ENCODE assay signal across 1 cellular context in the genomic region with DNA sequence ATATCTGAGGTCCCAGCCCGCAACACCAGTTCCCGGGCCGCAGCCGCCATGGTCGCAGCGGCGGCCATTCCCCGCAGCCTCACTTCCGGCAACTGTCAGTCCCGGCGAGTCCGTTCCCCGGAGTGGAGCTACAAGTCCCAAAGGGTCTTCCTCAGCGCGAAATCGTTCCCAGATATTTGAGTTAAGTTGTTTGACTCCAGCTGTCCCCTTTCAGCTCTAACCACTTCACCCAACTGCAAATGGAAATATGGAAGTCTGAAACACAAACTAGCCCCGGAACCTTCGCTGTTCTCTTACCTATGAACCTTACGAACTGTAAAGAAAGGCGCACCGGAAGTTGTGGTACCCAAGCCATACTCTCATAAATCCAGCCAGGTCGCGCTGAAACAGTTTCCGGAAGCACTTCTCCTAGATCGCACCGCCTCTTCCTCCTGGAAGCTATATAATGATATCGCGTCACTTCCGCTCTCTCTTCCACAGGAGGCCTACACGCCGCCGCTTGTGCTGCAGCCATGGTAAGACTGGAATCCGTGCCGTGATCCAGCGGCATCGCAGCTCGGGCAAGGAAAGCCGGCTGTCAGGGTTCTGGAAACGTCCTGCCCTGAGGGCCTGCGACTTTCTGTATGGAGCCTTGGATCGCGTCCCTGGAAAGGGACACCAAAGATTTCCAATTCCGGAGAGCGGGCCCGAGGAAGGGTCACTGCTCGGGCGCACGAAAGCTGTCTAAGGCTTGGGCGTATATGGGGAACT.
A peak's percentile ranks its signal among the peaks of the same experiment; 100 is the strongest.
TF ChIP-seq lines count a peak whose summit lies in the region.

A gene (plus strand): TSS at position 468 of the 750 bp plus-strand sequence. CDS start 45 bp downstream, at position 513.
A gene with protein sequence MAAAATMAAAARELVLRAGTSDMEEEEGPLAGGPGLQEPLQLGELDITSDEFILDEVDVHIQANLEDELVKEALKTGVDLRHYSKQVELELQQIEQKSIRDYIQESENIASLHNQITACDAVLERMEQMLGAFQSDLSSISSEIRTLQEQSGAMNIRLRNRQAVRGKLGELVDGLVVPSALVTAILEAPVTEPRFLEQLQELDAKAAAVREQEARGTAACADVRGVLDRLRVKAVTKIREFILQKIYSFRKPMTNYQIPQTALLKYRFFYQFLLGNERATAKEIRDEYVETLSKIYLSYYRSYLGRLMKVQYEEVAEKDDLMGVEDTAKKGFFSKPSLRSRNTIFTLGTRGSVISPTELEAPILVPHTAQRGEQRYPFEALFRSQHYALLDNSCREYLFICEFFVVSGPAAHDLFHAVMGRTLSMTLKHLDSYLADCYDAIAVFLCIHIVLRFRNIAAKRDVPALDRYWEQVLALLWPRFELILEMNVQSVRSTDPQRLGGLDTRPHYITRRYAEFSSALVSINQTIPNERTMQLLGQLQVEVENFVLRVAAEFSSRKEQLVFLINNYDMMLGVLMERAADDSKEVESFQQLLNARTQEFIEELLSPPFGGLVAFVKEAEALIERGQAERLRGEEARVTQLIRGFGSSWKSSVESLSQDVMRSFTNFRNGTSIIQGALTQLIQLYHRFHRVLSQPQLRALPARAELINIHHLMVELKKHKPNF (minus strand): TSS at position 269 of the 750 bp plus-strand sequence. CDS start 201 bp downstream, at position 68.

TF ChIP-seq in H1, 55 proteins besides CTCF, POLR2A, EP300 and RAD21:
- TF ChIP-seq, protein P1, sequence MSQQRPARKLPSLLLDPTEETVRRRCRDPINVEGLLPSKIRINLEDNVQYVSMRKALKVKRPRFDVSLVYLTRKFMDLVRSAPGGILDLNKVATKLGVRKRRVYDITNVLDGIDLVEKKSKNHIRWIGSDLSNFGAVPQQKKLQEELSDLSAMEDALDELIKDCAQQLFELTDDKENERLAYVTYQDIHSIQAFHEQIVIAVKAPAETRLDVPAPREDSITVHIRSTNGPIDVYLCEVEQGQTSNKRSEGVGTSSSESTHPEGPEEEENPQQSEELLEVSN (IDR thresholded peaks at IDR 0.05), result peak; percentile 27; the same call in 1 of the 2 replicates
- TF ChIP-seq KDM5A (IDR thresholded peaks at IDR 0.05; ENCODE audit: low read length) (peak; percentile 94), EGR1 (IDR thresholded peaks at IDR 0.05; ENCODE audit: borderline replicate concordance, low read depth, low read length) (0 out of 2 replicates have a peak, but pooled peaks have one; percentile 7), MAFK (IDR thresholded peaks at IDR 0.05; ENCODE audit: low read depth, low read length) (no peak), SIX5 (IDR thresholded peaks at IDR 0.05; ENCODE audit: low read depth, low read length) (0 out of 2 replicates have a peak, but pooled peaks have one; percentile 18), KDM1A (IDR thresholded peaks at IDR 0.05; ENCODE audit: borderline replicate concordance, low read length) (no peak), SP1 (IDR thresholded peaks at IDR 0.05; ENCODE audit: low read depth, low read length) (peak; percentile 54; the same call in 1 of the 2 replicates), CREB1 (IDR thresholded peaks at IDR 0.05) (peak; percentile 91), SIN3A (conservative IDR thresholded peaks at IDR 0.05 in 1 of 2, IDR thresholded peaks at IDR 0.05 in 1 of 2; ENCODE audit: low read depth in 1 of 2, low read length in 2 of 2) (peak; percentile 32 to 74; a peak in 3 of 4 replicates), KDM4A (IDR thresholded peaks at IDR 0.05; ENCODE audit: low read depth, low read length, severe bottlenecking) (peak; percentile 88), CTBP2 (IDR thresholded peaks at IDR 0.05; ENCODE audit: borderline replicate concordance, insufficient read depth, insufficient read length, low read length) (peak; percentile 48), YY1 (IDR thresholded peaks at IDR 0.05; ENCODE audit: low read depth, low read length) (peak; percentile 98), PHF8 (conservative IDR thresholded peaks at IDR 0.05; ENCODE audit: low read depth, low read length) (peak; percentile 92), SRF (IDR thresholded peaks at IDR 0.05; ENCODE audit: low read depth, low read length) (no peak), SUZ12 (IDR thresholded peaks at IDR 0.05; ENCODE audit: low read length) (no peak), POLR2AphosphoS5 (IDR thresholded peaks at IDR 0.05; ENCODE audit: low read depth, low read length) (peak; percentile 99), GABPA (IDR thresholded peaks at IDR 0.05; ENCODE audit: borderline replicate concordance, insufficient read depth, low read length) (peak; percentile 93), SP2 (IDR thresholded peaks at IDR 0.05; ENCODE audit: low read length) (no peak), SP4 (IDR thresholded peaks at IDR 0.05; ENCODE audit: low read length) (0 out of 2 replicates have a peak, but pooled peaks have one; percentile 93), TBP (IDR thresholded peaks at IDR 0.05; ENCODE audit: low read depth, low read length) (peak; percentile 97), NANOG (IDR thresholded peaks at IDR 0.05; ENCODE audit: insufficient read depth, low read depth, low read length, poor library complexity, severe bottlenecking) (no peak), TAF7 (optimal IDR thresholded peaks at IDR 0.05; ENCODE audit: borderline replicate concordance, low read depth, low read length) (peak; percentile 95), BCL11A (IDR thresholded peaks at IDR 0.05; ENCODE audit: low read depth in 2 of 2, low read length in 2 of 2) (no peak), ASH2L (IDR thresholded peaks at IDR 0.05; ENCODE audit: low read length) (peak; percentile 94), FOSL1 (IDR thresholded peaks at IDR 0.05; ENCODE audit: insufficient read depth, low read depth, low read length) (no peak), TAF1 (IDR thresholded peaks at IDR 0.05; ENCODE audit: low read depth, low read length) (peak; percentile 97), GTF2F1 (IDR thresholded peaks at IDR 0.05; ENCODE audit: borderline replicate concordance, low read depth, low read length) (peak; percentile 84)
- TF ChIP-seq, protein P2, sequence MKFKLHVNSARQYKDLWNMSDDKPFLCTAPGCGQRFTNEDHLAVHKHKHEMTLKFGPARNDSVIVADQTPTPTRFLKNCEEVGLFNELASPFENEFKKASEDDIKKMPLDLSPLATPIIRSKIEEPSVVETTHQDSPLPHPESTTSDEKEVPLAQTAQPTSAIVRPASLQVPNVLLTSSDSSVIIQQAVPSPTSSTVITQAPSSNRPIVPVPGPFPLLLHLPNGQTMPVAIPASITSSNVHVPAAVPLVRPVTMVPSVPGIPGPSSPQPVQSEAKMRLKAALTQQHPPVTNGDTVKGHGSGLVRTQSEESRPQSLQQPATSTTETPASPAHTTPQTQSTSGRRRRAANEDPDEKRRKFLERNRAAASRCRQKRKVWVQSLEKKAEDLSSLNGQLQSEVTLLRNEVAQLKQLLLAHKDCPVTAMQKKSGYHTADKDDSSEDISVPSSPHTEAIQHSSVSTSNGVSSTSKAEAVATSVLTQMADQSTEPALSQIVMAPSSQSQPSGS (IDR thresholded peaks at IDR 0.05; ENCODE audit: low read length), result peak; percentile 71; the same call in 1 of the 2 replicates
- TF ChIP-seq, protein P3, sequence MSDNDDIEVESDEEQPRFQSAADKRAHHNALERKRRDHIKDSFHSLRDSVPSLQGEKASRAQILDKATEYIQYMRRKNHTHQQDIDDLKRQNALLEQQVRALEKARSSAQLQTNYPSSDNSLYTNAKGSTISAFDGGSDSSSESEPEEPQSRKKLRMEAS (IDR thresholded peaks at IDR 0.05), result peak; percentile 84
